Comparison of ENCODE assay signal across 1 cellular context in genomic region chr13:49997935-49998334, GRCh38.
TF ChIP-seq lines count a peak whose summit lies in the region.

No MANE protein-coding gene starts in this region.

TF ChIP-seq in H1, 55 proteins besides CTCF, POLR2A, EP300 and RAD21 (continued from another document):
- TF ChIP-seq CHD7 (IDR thresholded peaks at IDR 0.05; ENCODE audit: insufficient replicate concordance, low read length), result peak; percentile 39
TF ChIP-seq in H1: peak in this region for 1.
